In the genomic region with DNA sequence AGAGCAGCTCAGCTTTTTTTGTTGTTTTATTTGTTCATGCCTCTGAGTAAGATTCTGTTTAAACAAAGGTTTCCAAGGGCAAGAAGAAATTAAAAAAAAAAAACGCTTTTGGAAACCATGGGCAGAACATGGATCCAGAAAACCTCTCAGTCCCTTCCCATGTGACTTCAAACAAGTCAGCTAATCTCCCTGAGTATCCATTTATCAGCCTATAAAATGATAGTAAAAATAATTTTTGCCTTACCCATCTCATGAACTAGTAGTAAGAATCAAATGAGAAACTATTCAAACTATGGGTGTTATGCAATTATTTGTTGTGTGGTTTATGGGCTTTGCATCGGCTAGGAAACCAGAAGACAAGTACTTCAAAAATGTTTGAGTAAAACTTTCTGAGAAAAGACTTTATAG, we compare ENCODE assay signal across 1 cellular context.
TF ChIP-seq lines count a peak whose summit lies in the region.

No MANE protein-coding gene starts in this region.

TF ChIP-seq in IMR-90, 13 proteins besides CTCF, POLR2A, EP300 and RAD21:
- TF ChIP-seq RCOR1 (IDR thresholded peaks at IDR 0.05; ENCODE audit: insufficient replicate concordance, low read length) = no peak
- TF ChIP-seq CEBPB (IDR thresholded peaks at IDR 0.05; ENCODE audit: low read depth, low read length) = peak; percentile 75
